Comparison of ENCODE assay signal across 17 cellular contexts in the genomic region with DNA sequence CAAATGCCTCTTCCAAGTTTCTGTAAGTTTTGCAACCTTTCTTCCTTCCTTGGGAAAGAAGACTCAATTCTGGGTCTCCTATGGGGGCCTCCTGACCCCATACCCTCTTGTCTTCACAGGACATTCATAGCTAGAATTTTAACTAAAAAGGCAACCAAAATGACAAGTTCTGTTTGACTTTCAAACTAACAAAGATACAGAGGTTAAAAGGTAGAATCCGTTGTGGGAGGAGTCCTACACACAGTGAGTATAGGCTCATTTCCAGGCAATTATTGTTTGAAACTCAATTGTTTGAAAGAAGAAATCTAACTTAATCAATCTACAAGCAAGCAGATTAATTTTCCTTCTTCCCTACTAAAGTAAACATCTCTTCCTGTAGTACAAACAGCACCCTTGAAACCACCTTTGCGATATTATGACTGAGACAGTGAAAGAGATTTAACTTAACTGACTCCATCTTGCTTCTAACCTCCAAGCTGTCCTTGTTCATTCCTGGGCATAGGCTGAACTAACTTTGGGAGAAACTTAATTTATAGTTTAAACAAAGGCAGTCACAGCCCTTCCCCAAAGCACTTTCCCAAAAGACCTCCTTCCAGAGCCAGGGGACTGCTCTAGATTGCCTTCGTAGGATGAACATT. TPM values are rescaled to one million over a fixed set of nuclear protein-coding genes. Genes with fewer than 3 reads are reported as not detected.
DNase-seq lines count a peak whose midpoint lies in the region; ATAC-seq and TF ChIP-seq lines count a peak whose summit lies in the region.
"Had no signal": no experiment of that assay in that cellular context is flagged by ENCODE, and none has a peak within 500 bp of the region (broad histone marks: within the 10 kb centered on the region; RNA-seq: fewer than 3 reads in every experiment).

No MANE protein-coding gene starts in this region.

- H3K9me3 Mint-ChIP-seq in activated T-cell treated with anti-CD3 and anti-CD28 coated beads, Interleukin-2, amount 50 U/mL, for 4 hours, result peaks cover 3% of the 10 kb centered on the region
- H3K9me3 Mint-ChIP-seq: dendritic cell treated with granulocyte-macrophage colony-stimulating factor and Interleukin-4, amounts not matched to agents 40 ng/mL and 50 ng/mL, for 4 days had no signal

- 48 to 53% methylated on average over 3 of the region's 3 CpGs for WGBS in esophagus squamous epithelium, 2 donors

- no peak overlapping the region for H3K4me3 Mint-ChIP-seq in activated T-cell treated with anti-CD3 and anti-CD28 coated beads, Interleukin-2, amount 50 U/mL, for 4 hours
- H3K4me3 Mint-ChIP-seq: dendritic cell treated with granulocyte-macrophage colony-stimulating factor and Interleukin-4, amounts not matched to agents 40 ng/mL and 50 ng/mL, for 4 days; nephron progenitor cell had no signal

- H3K9me3 ChIP-seq in esophagus squamous epithelium (no peaks in the 10 kb centered on the region), subcutaneous abdominal adipose tissue (ENCODE audit: control insufficient read depth in 5 of 5, low read length in 5 of 5) (no peaks in the 10 kb centered on the region)
- H3K9me3 ChIP-seq: left ventricle myocardium inferior, right atrium auricular region had no signal

- intact Hi-C loops in esophagus squamous epithelium (cut with DNase I), result no loop called here

- no peak for DNase-seq in activated T-cell treated with anti-CD3 and anti-CD28 coated beads, Interleukin-2, amount 50 U/mL, for 4 hours
- no peak for DNase-seq in activated T-cell treated with anti-CD3 and anti-CD28 coated beads, Interleukin-2, amount 50 U/mL, for 1 hour
- no peak for DNase-seq in esophagus squamous epithelium (lab: John Stamatoyannopoulos, UW)
- DNase-seq in NCI-H510A treated with DMSO at 0.1 percent for 48 hours (lab: John Stamatoyannopoulos, UW), result no peak
- DNase-seq in T-helper 9 cell, result no peak
- DNase-seq: ACHN; aorta; left ventricle myocardium inferior; MV-4-11; nephron progenitor cell; stimulated activated CD4-positive, alpha-beta T cell treated with anti-CD3 and anti-CD28 coated beads, Interleukin-2, amount 100 ng/mL, for 48 hours had no signal

- H3K27me3 ChIP-seq in esophagus squamous epithelium (no peaks in the 10 kb centered on the region), subcutaneous abdominal adipose tissue (ENCODE audit: control insufficient read depth in 5 of 5, insufficient read depth in 4 of 5, low read length in 5 of 5) (no peaks in the 10 kb centered on the region)
- H3K27me3 ChIP-seq: right atrium auricular region had no signal

- H3K27me3 Mint-ChIP-seq in activated T-cell treated with anti-CD3 and anti-CD28 coated beads, Interleukin-2, amount 50 U/mL, for 4 hours (ENCODE audit: low read depth), result no peaks in the 10 kb centered on the region

- H3K4me1 ChIP-seq in esophagus squamous epithelium (peaks cover 13 to 49% (median 16%) of the 10 kb centered on the region in 3 donors), subcutaneous abdominal adipose tissue (ENCODE audit: control insufficient read depth in 5 of 5, insufficient read depth in 5 of 5, low read length in 5 of 5) (peaks cover 0 to 15% (median 4%) of the 10 kb centered on the region in 5 donors)
- H3K4me1 ChIP-seq: right atrium auricular region had no signal

- peak; percentile 57 to 61 for ATAC-seq in activated T-cell treated with anti-CD3 and anti-CD28 coated beads, Interleukin-2, amount 50 U/mL, for 4 hours
- ATAC-seq in GM18861 (IDR thresholded peaks at IDR 0.05; ENCODE audit: unreplicated experiment), result no peak
- ATAC-seq: Right ventricle myocardium inferior had no signal

- TF ChIP-seq POLR2A in esophagus squamous epithelium (IDR thresholded peaks at IDR 0.05), result no peak

- H3K36me3 Mint-ChIP-seq in activated T-cell treated with anti-CD3 and anti-CD28 coated beads, Interleukin-2, amount 50 U/mL, for 4 hours (ENCODE audit: insufficient read depth), result no peaks in the 10 kb centered on the region

- H3K36me3 ChIP-seq in esophagus squamous epithelium (no peaks in the 10 kb centered on the region), subcutaneous abdominal adipose tissue (ENCODE audit: control insufficient read depth in 5 of 5, insufficient read depth in 5 of 5, low read length in 5 of 5) (no peaks in the 10 kb centered on the region)
- H3K36me3 ChIP-seq: left ventricle myocardium inferior, right atrium auricular region had no signal

- no peak overlapping the region for H3K4me3 ChIP-seq in esophagus squamous epithelium
- H3K4me3 ChIP-seq in subcutaneous abdominal adipose tissue (ENCODE audit: low read depth in 1 of 5, low read length in 5 of 5), result no peak overlapping the region
- H3K4me3 ChIP-seq: left ventricle myocardium inferior, right atrium auricular region had no signal

- H3K4me1 Mint-ChIP-seq in activated T-cell treated with anti-CD3 and anti-CD28 coated beads, Interleukin-2, amount 50 U/mL, for 4 hours (ENCODE audit: low read depth), result peaks cover 35% of the 10 kb centered on the region
- H3K4me1 Mint-ChIP-seq: nephron progenitor cell had no signal

- TF ChIP-seq CTCF in VCaP (conservative IDR thresholded peaks at IDR 0.05) (no peak), esophagus squamous epithelium (IDR thresholded peaks at IDR 0.05) (no peak)

- H3K27ac ChIP-seq in VCaP (peak overlapping the region; percentile 97), esophagus squamous epithelium (peak overlapping the region; percentile 53 to 83 (median 74)), subcutaneous abdominal adipose tissue (ENCODE audit: low read depth, low read length) (peak overlapping the region; percentile 10)
- H3K27ac ChIP-seq: right atrium auricular region had no signal

- H3K9ac ChIP-seq in subcutaneous abdominal adipose tissue (ENCODE audit: low read length in 5 of 5), result no peak overlapping the region

RNA-seq across cellular contexts. Expression of a gene that starts 14.4 kb away (rescaled TPM):
- total RNA-seq in activated T-cell treated with anti-CD3 and anti-CD28 coated beads, Interleukin-2, amount 50 U/mL, for 4 hours, result 10 to 100 TPM; 12.9 to 24.3 (median 18.8) TPM
- total RNA-seq in esophagus squamous epithelium, result 100 to 1,000 TPM in 2 of 4 donors, 10 to 100 TPM in 2; 61.7 to 128 (median 83.8) TPM

Comparison
In these comparisons a context has a peak if more than half of its experiments do, and no peak if none do; other contexts are left out.
1. H3K27ac ChIP-seq: peak in every context shown above with its lines; median percentile 97 in VCaP; 74 in esophagus squamous epithelium; 10 in subcutaneous abdominal adipose tissue.